Comparison of ENCODE assay signal across 9 cellular contexts in genomic region chr14:59275668-59276067, GRCh38.
DNase-seq lines count a peak whose midpoint lies in the region; ATAC-seq lines count a peak whose summit lies in the region.
"Had no signal": no experiment of that assay in that cellular context is flagged by ENCODE, and none has a peak within 500 bp of the region (broad histone marks: within the 10 kb centered on the region; RNA-seq: fewer than 3 reads in every experiment).

No MANE protein-coding gene starts in this region.

- H3K4me3 ChIP-seq in adipocyte (ENCODE audit: low read length): peak overlapping the region; percentile 18
- H3K4me3 ChIP-seq: right lobe of liver had no signal

- no peaks in the 10 kb centered on the region for H3K36me3 ChIP-seq in adipocyte (ENCODE audit: control insufficient read depth, insufficient read depth, low read length, severe bottlenecking)
- H3K36me3 ChIP-seq: right lobe of liver had no signal

- ATAC-seq in GM21381 (IDR thresholded peaks at IDR 0.05; ENCODE audit: unreplicated experiment) (peak; percentile 83), HG03565 (IDR thresholded peaks at IDR 0.05; ENCODE audit: unreplicated experiment) (peak; percentile 94), left colon (peak; percentile 58)

- H3K4me1 ChIP-seq in adipocyte (ENCODE audit: control insufficient read depth, insufficient read depth, low read length): peaks cover 65% of the 10 kb centered on the region
- H3K4me1 ChIP-seq: right lobe of liver had no signal

- H3K9ac ChIP-seq in adipocyte (ENCODE audit: low read length): peak overlapping the region; percentile 31

- DNase-seq in EH (ENCODE audit: low read depth): peak; percentile 89
- peak; percentile 82 for DNase-seq in adipocyte (ENCODE audit: low read depth)
- no peak for DNase-seq in left colon
- no peak for DNase-seq in NCI-H1092 (lab: John Stamatoyannopoulos, UW)
- no peak for DNase-seq in D341Med (ENCODE audit: low spot score)
- DNase-seq in iPS-NIHi11 (ENCODE audit: low spot score): no peak
- DNase-seq: right lobe of liver had no signal

- intact Hi-C loops in left colon (cut with DNase I, micrococcal nuclease): no loop called here

- no peaks in the 10 kb centered on the region for H3K27me3 ChIP-seq in adipocyte (replicated peaks; ENCODE audit: control insufficient read depth, insufficient read depth, low read length)
- H3K27me3 ChIP-seq: right lobe of liver had no signal

- H3K9me3 ChIP-seq in adipocyte (ENCODE audit: control insufficient read depth, low read length): no peaks in the 10 kb centered on the region
- H3K9me3 ChIP-seq: right lobe of liver had no signal

Comparison
In these comparisons a context has a peak if more than half of its experiments do, and no peak if none do; other contexts are left out.
1. DNase-seq: peak in EH (single experiment) and adipocyte (single experiment); none in left colon (0 of 2), NCI-H1092 (single experiment), D341Med (single experiment) and iPS-NIHi11 (single experiment).
2. Peak in every context shown above with its lines, with median percentiles within 50 percentile points of each other: ATAC-seq.